ENCODE assay signal across 9 cellular contexts in genomic region chr5:141382469-141383294, GRCh38. TPM values are rescaled to one million over a fixed set of nuclear protein-coding genes. Genes with fewer than 3 reads are reported as not detected.
DNase-seq lines count a peak whose midpoint lies in the region; ATAC-seq and FAIRE-seq lines count a peak whose summit lies in the region.
"Had no signal": no experiment of that assay in that cellular context is flagged by ENCODE, and none has a peak within 500 bp of the region (broad histone marks: within the 10 kb centered on the region; RNA-seq: fewer than 3 reads in every experiment).

PCDHGA7 (plus strand) TSS chr5:141382742; CDS start chr5:141382900, 158 bp downstream.

- H3K36me3 ChIP-seq in iPS-15b (ENCODE audit: control insufficient read depth, insufficient read depth, low read length): peaks cover 2% of the 10 kb centered on the region

- no peak for FAIRE-seq in RCC 7860 (lab: Jason Lieb, UNC)

- no peaks in the 10 kb centered on the region for H3K9me3 ChIP-seq in iPS-15b (ENCODE audit: control insufficient read depth, insufficient read depth, low read length)

- DNase-seq in Right ventricle myocardium superior: no peak
- no peak for DNase-seq in Right ventricle myocardium inferior (ENCODE audit: missing footprints)
- DNase-seq in activated naive CD8-positive, alpha-beta T cell treated with anti-CD3 and anti-CD28 coated beads, Interleukin-2, amount 10 ng/mL, durations not matched to agents 7 days and 5 days: no peak
- DNase-seq in RCC 7860 (ENCODE audit: low spot score): no peak
- DNase-seq in NCI-H1092 treated with DMSO at 0.1 percent for 48 hours (lab: John Stamatoyannopoulos, UW): no peak
- DNase-seq in D341Med (ENCODE audit: low spot score): no peak
- DNase-seq: stimulated activated CD8-positive, alpha-beta memory T cell treated with anti-CD3 and anti-CD28 coated beads, Interleukin-4, amount 100 ng/mL, for 48 hours had no signal

- ATAC-seq in Right ventricle myocardium superior (ENCODE audit: poor library complexity) (peak; percentile 34), Right ventricle myocardium inferior (no peak), GM21381 (IDR thresholded peaks at IDR 0.05; ENCODE audit: unreplicated experiment) (no peak)
- no peak for ATAC-seq in activated naive CD8-positive, alpha-beta T cell treated with anti-CD3 and anti-CD28 coated beads, Interleukin-2, amount 10 ng/mL, durations not matched to agents 7 days and 5 days (ENCODE audit: low read depth)

- H3K36me3 Mint-ChIP-seq in activated naive CD8-positive, alpha-beta T cell treated with anti-CD3 and anti-CD28 coated beads, Interleukin-2, amount 10 ng/mL, durations not matched to agents 7 days and 5 days: no peaks in the 10 kb centered on the region

- no peak within 1 kb of the TSS for H3K27ac Mint-ChIP-seq in activated naive CD8-positive, alpha-beta T cell treated with anti-CD3 and anti-CD28 coated beads, Interleukin-2, amount 10 ng/mL, durations not matched to agents 7 days and 5 days

- H3K4me3 Mint-ChIP-seq in activated naive CD8-positive, alpha-beta T cell treated with anti-CD3 and anti-CD28 coated beads, Interleukin-2, amount 10 ng/mL, durations not matched to agents 7 days and 5 days: peak within 1 kb of the TSS; percentile 64

- H3K9me3 Mint-ChIP-seq in activated naive CD8-positive, alpha-beta T cell treated with anti-CD3 and anti-CD28 coated beads, Interleukin-2, amount 10 ng/mL, durations not matched to agents 7 days and 5 days: peaks cover 14% of the 10 kb centered on the region

- POLR2A ChIA-PET in activated naive CD8-positive, alpha-beta T cell treated with anti-CD3 and anti-CD28 coated beads, Interleukin-2, amount 10 ng/mL, durations not matched to agents 7 days and 5 days (lab: Charles Lee): no interaction called here

- peaks cover 27% of the 10 kb centered on the region for H3K27me3 Mint-ChIP-seq in activated naive CD8-positive, alpha-beta T cell treated with anti-CD3 and anti-CD28 coated beads, Interleukin-2, amount 10 ng/mL, durations not matched to agents 7 days and 5 days

- peak within 1 kb of the TSS; percentile 65 for H3K9ac ChIP-seq in iPS-15b (ENCODE audit: low read depth, low read length)

- H3K4me3 ChIP-seq in iPS-15b (ENCODE audit: low read depth, low read length): peak within 1 kb of the TSS; percentile 75

- intact Hi-C loops in Right ventricle myocardium superior (cut with DNase I): no loop called here
- intact Hi-C loops in Right ventricle myocardium inferior (cut with DNase I): no loop called here

- peaks cover 7% of the 10 kb centered on the region for H3K27me3 ChIP-seq in iPS-15b (ENCODE audit: control insufficient read depth, insufficient read depth, low read length)

- H3K4me1 Mint-ChIP-seq in activated naive CD8-positive, alpha-beta T cell treated with anti-CD3 and anti-CD28 coated beads, Interleukin-2, amount 10 ng/mL, durations not matched to agents 7 days and 5 days: no peaks in the 10 kb centered on the region

- H3K4me1 ChIP-seq in iPS-15b (ENCODE audit: control insufficient read depth, insufficient read depth, low read length): no peaks in the 10 kb centered on the region

RNA-seq across cellular contexts. Expression of gene PCDHGA7, which starts in this region (rescaled TPM):
- total RNA-seq in Right ventricle myocardium superior (7.7 TPM), Right ventricle myocardium inferior (7.2 TPM)
- under 1 TPM; 0.26 to 0.28 TPM for total RNA-seq in activated naive CD8-positive, alpha-beta T cell treated with anti-CD3 and anti-CD28 coated beads, Interleukin-2, amount 10 ng/mL, durations not matched to agents 7 days and 5 days
